Comparison of ENCODE assay signal across 28 cellular contexts in genomic region chr1:33021567-33022431, GRCh38. TPM values are rescaled to one million over a fixed set of nuclear protein-coding genes. Genes with fewer than 3 reads are reported as not detected.
DNase-seq lines count a peak whose midpoint lies in the region; ATAC-seq, FAIRE-seq and TF ChIP-seq lines count a peak whose summit lies in the region.
"Had no signal": no experiment of that assay in that cellular context is flagged by ENCODE, and none has a peak within 500 bp of the region (broad histone marks: within the 10 kb centered on the region; RNA-seq: fewer than 3 reads in every experiment).

No MANE protein-coding gene starts in this region.

- H3K4me1 Mint-ChIP-seq in activated CD8-positive, alpha-beta memory T cell treated with anti-CD3 and anti-CD28 coated beads, Interleukin-2, amount 10 ng/mL, durations not matched to agents 7 days and 5 days = peaks cover 63% of the 10 kb centered on the region
- peaks cover 43% of the 10 kb centered on the region for H3K4me1 Mint-ChIP-seq in endodermal cell

- no peak overlapping the region for H3K4me3 Mint-ChIP-seq in activated CD8-positive, alpha-beta memory T cell treated with anti-CD3 and anti-CD28 coated beads, Interleukin-2, amount 10 ng/mL, durations not matched to agents 7 days and 5 days
- H3K4me3 Mint-ChIP-seq in endodermal cell = peak overlapping the region; percentile 32
- H3K4me3 Mint-ChIP-seq: activated CD4-positive, alpha-beta memory T cell treated with anti-CD3 and anti-CD28 coated beads, Interleukin-2, amount 10 ng/mL, durations not matched to agents 7 days and 5 days; CD4-positive, CD25-positive, alpha-beta regulatory T cell; central memory CD8-positive, alpha-beta T cell; dendritic cell treated with granulocyte-macrophage colony-stimulating factor and Interleukin-4, amounts not matched to agents 40 ng/mL and 50 ng/mL, for 4 days; nephron progenitor cell; stimulated activated memory B cell treated with anti-CD40 and anti-IgM and Interleukin-4, amounts not matched to agents 10 μg/mL and 1 μg/mL and 100 μg/mL, for 72 hours had no signal

- H3K27ac ChIP-seq in HEK293 (ENCODE audit: extremely low read depth, low read depth, low read length) (no peak overlapping the region), endodermal cell (ENCODE audit: low read depth, low read length) (no peak overlapping the region), pancreas (peak overlapping the region in 2 of 4 donors; percentile 55 to 74)
- H3K27ac ChIP-seq: heart left ventricle, testis had no signal

- H3K4me1 ChIP-seq in HEK293 (ENCODE audit: control insufficient read depth, insufficient read depth, low read length) = no peaks in the 10 kb centered on the region
- H3K4me1 ChIP-seq in endodermal cell (ENCODE audit: control insufficient read depth, insufficient read depth, low read length) = peaks cover 3% of the 10 kb centered on the region
- peaks cover 4 to 34% (median 11%) of the 10 kb centered on the region in 3 donors for H3K4me1 ChIP-seq in pancreas
- H3K4me1 ChIP-seq: testis had no signal

- no peak for DNase-seq in activated CD8-positive, alpha-beta memory T cell treated with anti-CD3 and anti-CD28 coated beads, Interleukin-2, amount 10 ng/mL, durations not matched to agents 7 days and 5 days
- DNase-seq in activated CD8-positive, alpha-beta memory T cell treated with anti-CD3 and anti-CD28 coated beads for 24 hours = no peak
- DNase-seq in endodermal cell = no peak
- DNase-seq in pancreas = no peak
- DNase-seq in DMS 273 treated with DMSO at 0.1 percent for 48 hours (lab: John Stamatoyannopoulos, UW) = no peak
- DNase-seq: 8988T; activated CD4-positive, alpha-beta memory T cell treated with anti-CD3 and anti-CD28 coated beads, Interleukin-2, amount 10 ng/mL, durations not matched to agents 7 days and 5 days; activated effector memory CD4-positive, alpha-beta T cell treated with anti-CD3 and anti-CD28 coated beads, Interleukin-2, amount 50 U/mL, for 16 hours; CD4-positive, CD25-positive, alpha-beta regulatory T cell; heart left ventricle; midbrain; MV-4-11; NCI-H1436 treated with DMSO at 0.1 percent for 48 hours; NCI-H226; NCI-H69; nephron progenitor cell; SIG-M5; T-helper 9 cell; testis had no signal

- intact Hi-C loops in pancreas (cut with DNase I) = no loop called here

- WGBS in endodermal cell (ENCODE audit: insufficient coverage in 1 of 2, insufficient read length in 1 of 2), 2 experiments = 91% methylated on average over 4 of the region's 4 CpGs
- WGBS in pancreas, 2 donors = 59 to 61% methylated on average over 4 of the region's 4 CpGs

- H3K9me3 Mint-ChIP-seq in activated CD8-positive, alpha-beta memory T cell treated with anti-CD3 and anti-CD28 coated beads, Interleukin-2, amount 10 ng/mL, durations not matched to agents 7 days and 5 days (ENCODE audit: low read depth) = no peaks in the 10 kb centered on the region
- no peaks in the 10 kb centered on the region for H3K9me3 Mint-ChIP-seq in endodermal cell
- H3K9me3 Mint-ChIP-seq: activated CD4-positive, alpha-beta memory T cell treated with anti-CD3 and anti-CD28 coated beads, Interleukin-2, amount 10 ng/mL, durations not matched to agents 7 days and 5 days; CD4-positive, CD25-positive, alpha-beta regulatory T cell; central memory CD8-positive, alpha-beta T cell; dendritic cell treated with granulocyte-macrophage colony-stimulating factor and Interleukin-4, amounts not matched to agents 40 ng/mL and 50 ng/mL, for 4 days; nephron progenitor cell; stimulated activated memory B cell treated with anti-CD40 and anti-IgM and Interleukin-4, amounts not matched to agents 10 μg/mL and 1 μg/mL and 100 μg/mL, for 72 hours had no signal

- H3K27me3 ChIP-seq in endodermal cell (ENCODE audit: control insufficient read depth, insufficient read depth, low read length, poor library complexity, severe bottlenecking) (no peaks in the 10 kb centered on the region), pancreas (no peaks in the 10 kb centered on the region)
- H3K27me3 ChIP-seq: heart left ventricle, testis had no signal

- POLR2A ChIA-PET in HEK293 (lab: Yijun Ruan, JAX) = interaction anchor here (0.7 kb wide), 1 partner anchor 65 kb away, joined by 8 read pairs; no protein-coding TSS in a partner anchor

- H3K9me3 ChIP-seq in HEK293 (ENCODE audit: control insufficient read depth, insufficient read depth, low read depth, low read length) (no peaks in the 10 kb centered on the region), endodermal cell (ENCODE audit: control insufficient read depth, low read length) (no peaks in the 10 kb centered on the region), pancreas (no peaks in the 10 kb centered on the region)
- H3K9me3 ChIP-seq: heart left ventricle, testis had no signal

- peaks cover 69% of the 10 kb centered on the region for H3K36me3 Mint-ChIP-seq in activated CD8-positive, alpha-beta memory T cell treated with anti-CD3 and anti-CD28 coated beads, Interleukin-2, amount 10 ng/mL, durations not matched to agents 7 days and 5 days
- H3K36me3 Mint-ChIP-seq in endodermal cell (ENCODE audit: low read depth) = peaks cover 55% of the 10 kb centered on the region

- H3K4me3 ChIP-seq in HEK293 (ENCODE audit: low read depth, low read length) (no peak overlapping the region), endodermal cell (ENCODE audit: low read length) (peak overlapping the region; percentile 5), pancreas (no peak overlapping the region)
- H3K4me3 ChIP-seq: heart left ventricle, testis had no signal

- H3K36me3 ChIP-seq in HEK293 (ENCODE audit: control insufficient read depth in 2 of 2, insufficient read depth in 1 of 2, low read length in 2 of 2) = peaks cover 32 to 79% of the 10 kb centered on the region in 2 experiments
- H3K36me3 ChIP-seq in endodermal cell (ENCODE audit: control insufficient read depth, insufficient read depth, low read length) = peaks cover 59% of the 10 kb centered on the region
- H3K36me3 ChIP-seq in pancreas = peaks cover 0 to 27% (median 0%) of the 10 kb centered on the region in 3 donors

- H3K27ac Mint-ChIP-seq in activated CD8-positive, alpha-beta memory T cell treated with anti-CD3 and anti-CD28 coated beads, Interleukin-2, amount 10 ng/mL, durations not matched to agents 7 days and 5 days = peak overlapping the region; percentile 5
- peak overlapping the region; percentile 58 for H3K27ac Mint-ChIP-seq in endodermal cell
- H3K27ac Mint-ChIP-seq: dendritic cell treated with granulocyte-macrophage colony-stimulating factor and Interleukin-4, amounts not matched to agents 40 ng/mL and 50 ng/mL, for 4 days; nephron progenitor cell; stimulated activated memory B cell treated with anti-CD40 and anti-IgM and Interleukin-4, amounts not matched to agents 10 μg/mL and 1 μg/mL and 100 μg/mL, for 72 hours had no signal

- no peak for FAIRE-seq in pancreas (lab: Jason Lieb, UNC)
- FAIRE-seq: GM18507, keratinocyte, RCC 7860 had no signal

- H3K27me3 Mint-ChIP-seq in activated CD8-positive, alpha-beta memory T cell treated with anti-CD3 and anti-CD28 coated beads, Interleukin-2, amount 10 ng/mL, durations not matched to agents 7 days and 5 days = no peaks in the 10 kb centered on the region
- no peaks in the 10 kb centered on the region for H3K27me3 Mint-ChIP-seq in endodermal cell (ENCODE audit: insufficient read depth)
- H3K27me3 Mint-ChIP-seq: activated CD4-positive, alpha-beta memory T cell treated with anti-CD3 and anti-CD28 coated beads, Interleukin-2, amount 10 ng/mL, durations not matched to agents 7 days and 5 days; CD4-positive, CD25-positive, alpha-beta regulatory T cell; central memory CD8-positive, alpha-beta T cell; dendritic cell treated with granulocyte-macrophage colony-stimulating factor and Interleukin-4, amounts not matched to agents 40 ng/mL and 50 ng/mL, for 4 days; stimulated activated memory B cell treated with anti-CD40 and anti-IgM and Interleukin-4, amounts not matched to agents 10 μg/mL and 1 μg/mL and 100 μg/mL, for 72 hours had no signal

- H3K9ac ChIP-seq in endodermal cell (ENCODE audit: extremely low read depth, low read length, poor library complexity, severe bottlenecking) = no peak overlapping the region

- CTCF ChIA-PET in activated CD8-positive, alpha-beta memory T cell treated with anti-CD3 and anti-CD28 coated beads, Interleukin-2, amount 10 ng/mL, durations not matched to agents 7 days and 5 days (lab: Charles Lee) = interaction anchor here (0.8 to 1.3 kb wide), 4 partner anchors 10 to 33 kb away, joined by 3 to 4 read pairs (median 4); no protein-coding TSS in a partner anchor
- CTCF ChIA-PET in HEK293 (lab: Yijun Ruan, JAX) = interaction anchor here (0.6 to 1.2 kb wide), 5 partner anchors 7 to 105 kb away, joined by 3 to 5 read pairs (median 3); no protein-coding TSS in a partner anchor

- no peak for TF ChIP-seq CTCF in HEK293 (tag by site-specific recombination; IDR thresholded peaks at IDR 0.05)
- TF ChIP-seq CTCF in endodermal cell (conservative IDR thresholded peaks at IDR 0.05) = no peak
- no peak for TF ChIP-seq CTCF in pancreas (IDR thresholded peaks at IDR 0.05)

- no peak for ATAC-seq in activated CD8-positive, alpha-beta memory T cell treated with anti-CD3 and anti-CD28 coated beads, Interleukin-2, amount 10 ng/mL, durations not matched to agents 7 days and 5 days
- ATAC-seq in pancreas = peak in 3 of 4 donors; percentile 17 to 38 (median 19)
- ATAC-seq in HG03571 (IDR thresholded peaks at IDR 0.05; ENCODE audit: unreplicated experiment) = no peak
- no peak for ATAC-seq in GM18858 (IDR thresholded peaks at IDR 0.05; ENCODE audit: unreplicated experiment)
- ATAC-seq: heart left ventricle; stimulated activated memory B cell treated with anti-CD40 and anti-IgM and Interleukin-4, amounts not matched to agents 10 μg/mL and 1 μg/mL and 100 μg/mL, for 72 hours had no signal

RNA-seq across cellular contexts. Expression of gene AK2, which starts 14.9 kb away (rescaled TPM):
- total RNA-seq in activated CD8-positive, alpha-beta memory T cell treated with anti-CD3 and anti-CD28 coated beads, Interleukin-2, amount 10 ng/mL, durations not matched to agents 7 days and 5 days = 100 to 1,000 TPM; 218 to 279 TPM
- total RNA-seq in endodermal cell (100 to 1,000 TPM; 114 to 118 TPM), pancreas (10 to 100 TPM; 42.6 to 78.7 (median 61.4) TPM)
- 131 TPM for polyA plus RNA-seq in endodermal cell (2013, experiment 1 of 2)
- polyA plus RNA-seq in endodermal cell (2013, experiment 2 of 2) = 97.3 TPM
- polyA plus RNA-seq in pancreas = 10 to 100 TPM; 40.5 to 64.4 TPM

RNA-seq across cellular contexts. Expression of gene RNF19B, which starts 57.2 kb away (rescaled TPM):
- total RNA-seq in activated CD8-positive, alpha-beta memory T cell treated with anti-CD3 and anti-CD28 coated beads, Interleukin-2, amount 10 ng/mL, durations not matched to agents 7 days and 5 days = 10 to 100 TPM; 31.6 to 47.4 TPM
- total RNA-seq in endodermal cell (10 to 100 TPM; 17.8 TPM), pancreas (10 to 100 TPM in 2 of 6 donors, 1 to 10 TPM in 4; 5.4 to 16.3 (median 8.0) TPM)
- polyA plus RNA-seq in endodermal cell (2013, experiment 1 of 2) = 13.1 TPM
- 12.7 TPM for polyA plus RNA-seq in endodermal cell (2013, experiment 2 of 2)
- polyA plus RNA-seq in pancreas = 1 to 10 TPM; 2.3 to 8.1 TPM

RNA-seq across cellular contexts. Expression of gene AZIN2, which starts 59.2 kb away (rescaled TPM):
- 10 to 100 TPM in 1 of 2 experiments, 1 to 10 TPM in 1; 7.8 to 19.4 TPM for total RNA-seq in activated CD8-positive, alpha-beta memory T cell treated with anti-CD3 and anti-CD28 coated beads, Interleukin-2, amount 10 ng/mL, durations not matched to agents 7 days and 5 days
- 1 to 10 TPM; 1.7 to 3.0 TPM for total RNA-seq in endodermal cell
- polyA plus RNA-seq in endodermal cell (2013, experiment 1 of 2) = 3.2 TPM
- polyA plus RNA-seq in endodermal cell (2013, experiment 2 of 2) = 4.7 TPM
- 1 to 10 TPM; 1.2 to 3.8 (median 2.1) TPM for total RNA-seq in pancreas
- polyA plus RNA-seq in pancreas = 1 to 10 TPM; 2.4 to 5.0 TPM

Comparison
In these comparisons a context has a peak if more than half of its experiments do, and no peak if none do; other contexts are left out.
1. ATAC-seq: peak in pancreas (3 of 4); none in activated CD8-positive, alpha-beta memory T cell treated with anti-CD3 and anti-CD28 coated beads, Interleukin-2, amount 10 ng/mL, durations not matched to agents 7 days and 5 days (single experiment), HG03571 (single experiment) and GM18858 (single experiment).